In genomic region chr12:112422531-112422930, GRCh38 we compare ENCODE assay signal across 14 cellular contexts. TPM values are rescaled to one million over a fixed set of nuclear protein-coding genes. Genes with fewer than 3 reads are reported as not detected.
DNase-seq lines count a peak whose midpoint lies in the region; ATAC-seq and TF ChIP-seq lines count a peak whose summit lies in the region.
"Had no signal": no experiment of that assay in that cellular context is flagged by ENCODE, and none has a peak within 500 bp of the region (broad histone marks: within the 10 kb centered on the region; RNA-seq: fewer than 3 reads in every experiment).

No MANE protein-coding gene starts in this region.

- H3K9ac ChIP-seq in OCI-LY1 (ENCODE audit: low read length), result no peak overlapping the region
- H3K9ac ChIP-seq: SK-N-SH had no signal

- H3K9me2 ChIP-seq in OCI-LY1 (ENCODE audit: low read depth, low read length), result no peaks in the 10 kb centered on the region
- H3K9me2 ChIP-seq: SK-N-SH had no signal

- H3K4me1 ChIP-seq in OCI-LY1 (ENCODE audit: insufficient read depth, low read length, severe bottlenecking), result peaks cover 41% of the 10 kb centered on the region

- no peak overlapping the region for H3K4me3 ChIP-seq in OCI-LY1 (ENCODE audit: low read depth, low read length, poor library complexity, severe bottlenecking)
- H3K4me3 ChIP-seq in fibroblast of villous mesenchyme (ENCODE audit: low read depth, low read length), result no peak overlapping the region
- no peak overlapping the region for H3K4me3 ChIP-seq in coronary artery

- H3K27ac ChIP-seq in OCI-LY1 (ENCODE audit: low read depth, low read length, poor library complexity, severe bottlenecking) (no peak overlapping the region), coronary artery (peak overlapping the region in 1 of 2 donors; percentile 12)

- no peak for ATAC-seq in activated T-cell treated with anti-CD3 and anti-CD28 coated beads, Interleukin-2, amount 50 U/mL, for 72 hours (replicated peaks in 1 of 2)
- no peak for ATAC-seq in GM19452 (IDR thresholded peaks at IDR 0.05; ENCODE audit: unreplicated experiment)
- ATAC-seq: left colon had no signal

- DNase-seq in AG08396 (ENCODE audit: low spot score), result peak; percentile 14
- peak; percentile 78 for DNase-seq in fibroblast of villous mesenchyme (ENCODE audit: low read depth)
- peak in 47 of 56 donors; percentile 10 to 76 (median 46) for DNase-seq in nucleus accumbens (lab: John Stamatoyannopoulos, UW)
- DNase-seq in coronary artery (ENCODE audit: low spot score), result no peak
- no peak for DNase-seq in NCI-H446 treated with DMSO at 0.1 percent for 48 hours (lab: John Stamatoyannopoulos, UW)
- DNase-seq in activated T-cell treated with anti-CD3 and anti-CD28 coated beads, Interleukin-2, amount 50 U/mL, for 72 hours, result no peak
- DNase-seq: activated CD4-positive, alpha-beta T cell treated with anti-CD3 and anti-CD28 coated beads, Interleukin-2, amount 50 U/mL, for 1 hour; activated naive CD8-positive, alpha-beta T cell treated with anti-CD3 and anti-CD28 coated beads, Interleukin-2, amount 10 ng/mL, durations not matched to agents 7 days and 5 days; left colon; MM.1S; NCI-H526; SK-N-SH had no signal

- H3K4me2 ChIP-seq in OCI-LY1 (ENCODE audit: low read length), result peak overlapping the region; percentile 29; the same call in 1 of the 2 replicates
- H3K4me2 ChIP-seq: SK-N-SH had no signal

- peaks cover 15% of the 10 kb centered on the region; the same call in 1 of the 2 replicates for H3K36me3 ChIP-seq in OCI-LY1 (ENCODE audit: insufficient read depth, low read length)

- H3K9me3 Mint-ChIP-seq in activated T-cell treated with anti-CD3 and anti-CD28 coated beads, Interleukin-2, amount 50 U/mL, for 72 hours, result no peaks in the 10 kb centered on the region
- H3K9me3 Mint-ChIP-seq: activated naive CD8-positive, alpha-beta T cell treated with anti-CD3 and anti-CD28 coated beads, Interleukin-2, amount 10 ng/mL, durations not matched to agents 7 days and 5 days had no signal

- no peaks in the 10 kb centered on the region for H4K20me1 ChIP-seq in OCI-LY1 (ENCODE audit: insufficient read depth, low read length)

- no peaks in the 10 kb centered on the region for H3K27me3 ChIP-seq in OCI-LY1 (ENCODE audit: insufficient read depth, low read length)

- H3K36me3 Mint-ChIP-seq in activated T-cell treated with anti-CD3 and anti-CD28 coated beads, Interleukin-2, amount 50 U/mL, for 72 hours (ENCODE audit: insufficient read depth in 2 of 2), result peaks cover 2 to 12% of the 10 kb centered on the region in 2 donors

- no peak overlapping the region for H2AFZ ChIP-seq in OCI-LY1 (ENCODE audit: low read length)

- H3F3A ChIP-seq in OCI-LY1 (ENCODE audit: insufficient read depth, low read length), result no peaks in the 10 kb centered on the region

- no peak overlapping the region for H3K27ac Mint-ChIP-seq in activated T-cell treated with anti-CD3 and anti-CD28 coated beads, Interleukin-2, amount 50 U/mL, for 72 hours
- H3K27ac Mint-ChIP-seq: activated naive CD8-positive, alpha-beta T cell treated with anti-CD3 and anti-CD28 coated beads, Interleukin-2, amount 10 ng/mL, durations not matched to agents 7 days and 5 days had no signal

- H3K27me3 Mint-ChIP-seq in activated T-cell treated with anti-CD3 and anti-CD28 coated beads, Interleukin-2, amount 50 U/mL, for 72 hours (ENCODE audit: low read depth), result no peaks in the 10 kb centered on the region
- H3K27me3 Mint-ChIP-seq: activated naive CD8-positive, alpha-beta T cell treated with anti-CD3 and anti-CD28 coated beads, Interleukin-2, amount 10 ng/mL, durations not matched to agents 7 days and 5 days had no signal

- H3K79me2 ChIP-seq in OCI-LY1 (ENCODE audit: insufficient read depth, low read length), result peaks cover 78% of the 10 kb centered on the region

- peaks cover 53% of the 10 kb centered on the region for H3K4me1 Mint-ChIP-seq in activated T-cell treated with anti-CD3 and anti-CD28 coated beads, Interleukin-2, amount 50 U/mL, for 72 hours (ENCODE audit: low read depth)

- no peaks in the 10 kb centered on the region for H3K9me3 ChIP-seq in OCI-LY1 (ENCODE audit: low read length)
- H3K9me3 ChIP-seq: SK-N-SH had no signal

- TF ChIP-seq CTCF in OCI-LY1 (IDR thresholded peaks at IDR 0.05; ENCODE audit: low read length) (no peak), fibroblast of villous mesenchyme (IDR thresholded peaks at IDR 0.05; ENCODE audit: insufficient read depth, low read depth, low read length) (no peak), coronary artery (IDR thresholded peaks at IDR 0.05) (no peak)

- H3K4me3 Mint-ChIP-seq in activated T-cell treated with anti-CD3 and anti-CD28 coated beads, Interleukin-2, amount 50 U/mL, for 72 hours, result peak overlapping the region in 1 of 2 donors; percentile 33
- H3K4me3 Mint-ChIP-seq: activated naive CD8-positive, alpha-beta T cell treated with anti-CD3 and anti-CD28 coated beads, Interleukin-2, amount 10 ng/mL, durations not matched to agents 7 days and 5 days had no signal

RNA-seq across cellular contexts. Expression of gene PTPN11, which starts 3.8 kb away (rescaled TPM):
- 108 and 158 TPM in 2 replicates for total RNA-seq in fibroblast of villous mesenchyme
- total RNA-seq in activated T-cell treated with anti-CD3 and anti-CD28 coated beads, Interleukin-2, amount 50 U/mL, for 72 hours, result 10 to 100 TPM; 92.4 to 93.7 TPM

RNA-seq across cellular contexts. Expression of gene RPL6, which starts 13.1 kb away (rescaled TPM):
- 921 and 1,035 TPM in 2 replicates for total RNA-seq in fibroblast of villous mesenchyme
- 1,000 to 10,000 TPM; 1,335 to 1,400 TPM for total RNA-seq in activated T-cell treated with anti-CD3 and anti-CD28 coated beads, Interleukin-2, amount 50 U/mL, for 72 hours

RNA-seq across cellular contexts. Expression of gene HECTD4, which starts 40.3 kb away (rescaled TPM):
- 33.2 and 37.1 TPM in 2 replicates for total RNA-seq in fibroblast of villous mesenchyme
- total RNA-seq in activated T-cell treated with anti-CD3 and anti-CD28 coated beads, Interleukin-2, amount 50 U/mL, for 72 hours, result 10 to 100 TPM; 39.6 to 43.3 TPM

Comparison
In these comparisons a context has a peak if more than half of its experiments do, and no peak if none do; other contexts are left out.
1. DNase-seq: peak in AG08396 (single experiment), fibroblast of villous mesenchyme (single experiment) and nucleus accumbens (47 of 56); none in coronary artery (single experiment), NCI-H446 treated with DMSO at 0.1 percent for 48 hours (single experiment) and activated T-cell treated with anti-CD3 and anti-CD28 coated beads, Interleukin-2, amount 50 U/mL, for 72 hours (0 of 2).